Comparison of ENCODE assay signal across 31 cellular contexts in genomic region chr16:58478427-58478826, GRCh38.
"Had no signal": no experiment of that assay in that cellular context is flagged by ENCODE, and none has a peak within 500 bp of the region (broad histone marks: within the 10 kb centered on the region; RNA-seq: fewer than 3 reads in every experiment).

No MANE protein-coding gene starts in this region.

- DNase-seq: naive B cell; naive thymus-derived CD8-positive, alpha-beta T cell; nephron progenitor cell; nucleus accumbens; pancreas; retina; right lobe of liver; sigmoid colon; small intestine; stimulated activated CD4-positive, alpha-beta T cell treated with anti-CD3 and anti-CD28 coated beads, Interleukin-12 subunit alpha, Interleukin-12 subunit beta, amount 100 ng/mL, for 4 hours; stimulated activated CD4-positive, alpha-beta T cell treated with anti-CD3 and anti-CD28 coated beads, Interleukin-1b, Interleukin-23, amount 100 ng/mL, for 48 hours; stimulated activated CD4-positive, alpha-beta T cell treated with anti-CD3 and anti-CD28 coated beads, Interleukin-4, amount 100 ng/mL, for 1 hour; stimulated activated CD4-positive, alpha-beta T cell treated with anti-CD3 and anti-CD28 coated beads, Interleukin-4, amount 100 ng/mL, for 4 hours; stimulated activated CD8-positive, alpha-beta memory T cell treated with anti-CD3 and anti-CD28 coated beads, Interleukin-4, amount 100 ng/mL, for 48 hours; stimulated activated naive CD4-positive, alpha-beta T cell; stimulated activated naive CD8-positive, alpha-beta T cell treated with anti-CD3 and anti-CD28 coated beads, Interleukin-15, amount 100 ng/mL, for 72 hours; stimulated activated naive CD8-positive, alpha-beta T cell treated with anti-CD3 and anti-CD28 coated beads, Interleukin-15, Interleukin-2, amounts not matched to agents 100 U/mL and 50 U/mL, for 24 hours; substantia nigra; thyroid gland; trophoblast cell; upper lobe of left lung had no signal

- H3K4me3 ChIP-seq: pancreas, prostate gland, right atrium auricular region, right lobe of liver, sigmoid colon, suprapubic skin, thoracic aorta, thyroid gland, tibial nerve, upper lobe of left lung, vagina had no signal

- H3K27ac Mint-ChIP-seq: naive B cell; naive thymus-derived CD8-positive, alpha-beta T cell; natural killer cell treated with Interleukin-12 subunit alpha and Interleukin-12 subunit beta and Interleukin-15 and Interleukin-18, amount 100 ng/mL, for 72 hours; nephron progenitor cell; stimulated activated memory B cell treated with anti-CD40 and anti-IgM and Interleukin-4, amounts not matched to agents 10 μg/mL and 1 μg/mL and 100 μg/mL, for 72 hours; stimulated activated naive CD8-positive, alpha-beta T cell treated with anti-CD3 and anti-CD28 coated beads, Interleukin-15, amount 100 ng/mL, for 72 hours had no signal

- H3K4me1 Mint-ChIP-seq: stimulated activated memory B cell treated with anti-CD40 and anti-IgM and Interleukin-4, amounts not matched to agents 10 μg/mL and 1 μg/mL and 100 μg/mL, for 72 hours; stimulated activated naive CD8-positive, alpha-beta T cell treated with anti-CD3 and anti-CD28 coated beads, Interleukin-15, amount 100 ng/mL, for 72 hours had no signal

- H3K27me3 ChIP-seq: pancreas, right atrium auricular region, right lobe of liver, thyroid gland, tibial nerve, vagina had no signal

- H3K36me3 Mint-ChIP-seq: naive B cell; naive thymus-derived CD8-positive, alpha-beta T cell; natural killer cell treated with Interleukin-12 subunit alpha and Interleukin-12 subunit beta and Interleukin-15 and Interleukin-18, amount 100 ng/mL, for 72 hours; stimulated activated memory B cell treated with anti-CD40 and anti-IgM and Interleukin-4, amounts not matched to agents 10 μg/mL and 1 μg/mL and 100 μg/mL, for 72 hours had no signal

- ATAC-seq: naive thymus-derived CD8-positive, alpha-beta T cell; natural killer cell treated with Interleukin-12 subunit alpha and Interleukin-12 subunit beta and Interleukin-15 and Interleukin-18, amount 100 ng/mL, for 72 hours; pancreas; stimulated activated memory B cell treated with anti-CD40 and anti-IgM and Interleukin-4, amounts not matched to agents 10 μg/mL and 1 μg/mL and 100 μg/mL, for 72 hours; stimulated activated naive CD8-positive, alpha-beta T cell treated with anti-CD3 and anti-CD28 coated beads, Interleukin-15, amount 100 ng/mL, for 72 hours; stimulated activated naive CD8-positive, alpha-beta T cell treated with anti-CD3 and anti-CD28 coated beads, Interleukin-15, Interleukin-2, amounts not matched to agents 100 U/mL and 50 U/mL, for 24 hours had no signal

- H3K4me1 ChIP-seq: pancreas, prostate gland, right lobe of liver, sigmoid colon, suprapubic skin, thyroid gland, tibial nerve, vagina had no signal

- H3K4me3 Mint-ChIP-seq: naive B cell; naive thymus-derived CD8-positive, alpha-beta T cell; natural killer cell treated with Interleukin-12 subunit alpha and Interleukin-12 subunit beta and Interleukin-15 and Interleukin-18, amount 100 ng/mL, for 72 hours; nephron progenitor cell; neural crest cell; stimulated activated memory B cell treated with anti-CD40 and anti-IgM and Interleukin-4, amounts not matched to agents 10 μg/mL and 1 μg/mL and 100 μg/mL, for 72 hours; stimulated activated naive CD8-positive, alpha-beta T cell treated with anti-CD3 and anti-CD28 coated beads, Interleukin-15, amount 100 ng/mL, for 72 hours had no signal

- H3K9me3 ChIP-seq: neutrophil, pancreas, prostate gland, right atrium auricular region, right lobe of liver, sigmoid colon, suprapubic skin, thoracic aorta, thyroid gland, tibial nerve, upper lobe of left lung, vagina had no signal

- H3K27ac ChIP-seq: neutrophil, pancreas, prostate gland, right atrium auricular region, right lobe of liver, sigmoid colon, suprapubic skin, thoracic aorta, thyroid gland, tibial nerve, vagina had no signal

- H3K36me3 ChIP-seq: neutrophil, pancreas, prostate gland, right atrium auricular region, right lobe of liver, sigmoid colon, suprapubic skin, thoracic aorta, thyroid gland, tibial nerve, upper lobe of left lung, vagina had no signal

- H3K9me3 Mint-ChIP-seq: naive B cell; naive thymus-derived CD8-positive, alpha-beta T cell; natural killer cell treated with Interleukin-12 subunit alpha and Interleukin-12 subunit beta and Interleukin-15 and Interleukin-18, amount 100 ng/mL, for 72 hours; nephron progenitor cell; neural crest cell; stimulated activated memory B cell treated with anti-CD40 and anti-IgM and Interleukin-4, amounts not matched to agents 10 μg/mL and 1 μg/mL and 100 μg/mL, for 72 hours; stimulated activated naive CD8-positive, alpha-beta T cell treated with anti-CD3 and anti-CD28 coated beads, Interleukin-15, amount 100 ng/mL, for 72 hours had no signal
